Comparison of ENCODE assay signal across 8 cellular contexts in genomic region chr22:20020533-20021195, GRCh38. TPM values are rescaled to one million over a fixed set of nuclear protein-coding genes. Genes with fewer than 3 reads are reported as not detected.
DNase-seq lines count a peak whose midpoint lies in the region; FAIRE-seq and TF ChIP-seq lines count a peak whose summit lies in the region.

Gene TANGO2, plus strand, starts transcription at chr22:20021110. Its CDS starts 15,689 bp downstream, at chr22:20036799.

- H3K4me3 Mint-ChIP-seq in neural crest cell: peak within 1 kb of the TSS; percentile 89

- no peak within 1 kb of the TSS for H3K27ac Mint-ChIP-seq in neural crest cell (ENCODE audit: unreplicated experiment)

- H3K79me2 ChIP-seq in DOHH2 (ENCODE audit: control insufficient read depth, low read length) (peaks cover 38% of the 10 kb centered on the region), Loucy (ENCODE audit: insufficient read depth, low read length) (peaks cover 25% of the 10 kb centered on the region)

- H3K9me3 ChIP-seq in DOHH2 (ENCODE audit: control insufficient read depth, insufficient read depth, low read length): no peaks in the 10 kb centered on the region
- no peaks in the 10 kb centered on the region for H3K9me3 ChIP-seq in Loucy (ENCODE audit: insufficient read depth, low read depth, low read length)
- no peaks in the 10 kb centered on the region for H3K9me3 ChIP-seq in stomach

- peaks cover 22% of the 10 kb centered on the region for H3K4me1 Mint-ChIP-seq in neural crest cell

- H3K4me2 ChIP-seq in DOHH2 (ENCODE audit: low read length) (peak within 1 kb of the TSS; percentile 97), Loucy (ENCODE audit: low read depth, low read length, poor library complexity, severe bottlenecking) (peak within 1 kb of the TSS; percentile 95)

- no peaks in the 10 kb centered on the region for H3F3A ChIP-seq in DOHH2 (ENCODE audit: control insufficient read depth, insufficient read depth)
- no peaks in the 10 kb centered on the region for H3F3A ChIP-seq in Loucy (ENCODE audit: low read depth)

- TF ChIP-seq CTCF in DOHH2 (IDR thresholded peaks at IDR 0.05; ENCODE audit: low read depth, low read length, poor library complexity, severe bottlenecking) (no peak), Loucy (conservative IDR thresholded peaks at IDR 0.05; ENCODE audit: low read length) (no peak), fibroblast of villous mesenchyme (IDR thresholded peaks at IDR 0.05; ENCODE audit: insufficient read depth, low read depth, low read length) (no peak), neural crest cell (conservative IDR thresholded peaks at IDR 0.05) (no peak), stomach (IDR thresholded peaks at IDR 0.05) (no peak)

- H3K4me3 ChIP-seq in DOHH2 (ENCODE audit: low read length) (peak within 1 kb of the TSS; percentile 88), Loucy (ENCODE audit: low read length, poor library complexity, severe bottlenecking) (peak within 1 kb of the TSS; percentile 98), fibroblast of villous mesenchyme (ENCODE audit: low read depth, low read length) (peak within 1 kb of the TSS; percentile 84), stomach (peak within 1 kb of the TSS; percentile 85 to 96 (median 90))

- H2AFZ ChIP-seq in Loucy (ENCODE audit: low read length): peak within 1 kb of the TSS; percentile 66

- TF ChIP-seq POLR2A in H54 (IDR thresholded peaks at IDR 0.05; ENCODE audit: low read depth, low read length) (peak; percentile 52), stomach (IDR thresholded peaks at IDR 0.05) (no peak)

- H4K20me1 ChIP-seq in DOHH2 (ENCODE audit: control insufficient read depth, insufficient read depth, low read depth, low read length): peaks cover 11% of the 10 kb centered on the region; the same call in 1 of the 2 replicates
- H4K20me1 ChIP-seq in Loucy (ENCODE audit: insufficient read depth, low read length, poor library complexity, severe bottlenecking): peaks cover 10% of the 10 kb centered on the region

- H3K9me2 ChIP-seq in DOHH2 (replicated peaks; ENCODE audit: control insufficient read depth, low read length): no peaks in the 10 kb centered on the region
- no peaks in the 10 kb centered on the region for H3K9me2 ChIP-seq in Loucy (replicated peaks; ENCODE audit: low read depth, low read length)

- no peaks in the 10 kb centered on the region for H3K36me3 Mint-ChIP-seq in neural crest cell (ENCODE audit: low read depth)

- WGBS in stomach, 5 donors: 0 to 1% (median 1%) methylated on average over 16 to 61 of the region's 61 CpGs

- H3K27ac ChIP-seq in DOHH2 (ENCODE audit: low read depth, low read length) (peak within 1 kb of the TSS; percentile 13; the same call in 1 of the 2 replicates), stomach (peak within 1 kb of the TSS; percentile 89 to 96 (median 93))

- peaks cover 23% of the 10 kb centered on the region for H3K27me3 ChIP-seq in DOHH2 (ENCODE audit: control insufficient read depth, low read length)
- peaks cover 19% of the 10 kb centered on the region for H3K27me3 ChIP-seq in Loucy (ENCODE audit: insufficient read depth, low read length, poor library complexity, severe bottlenecking)
- H3K27me3 ChIP-seq in stomach: peaks cover 0 to 8% (median 5%) of the 10 kb centered on the region in 3 donors

- intact Hi-C loops in stomach (cut with DNase I; ENCODE audit: low total_unique reads): no loop called here

- no peak for FAIRE-seq in H54 (lab: Jason Lieb, UNC)

- H3K4me1 ChIP-seq in DOHH2 (ENCODE audit: control insufficient read depth, low read length) (peaks cover 38% of the 10 kb centered on the region), Loucy (ENCODE audit: insufficient read depth, low read length, poor library complexity, severe bottlenecking) (peaks cover 28% of the 10 kb centered on the region), stomach (peaks cover 26 to 59% (median 49%) of the 10 kb centered on the region in 4 donors)

- H3K9me3 Mint-ChIP-seq in neural crest cell: no peaks in the 10 kb centered on the region

- H3K36me3 ChIP-seq in DOHH2 (ENCODE audit: control insufficient read depth, low read length) (peaks cover 4% of the 10 kb centered on the region; the same call in 1 of the 2 replicates), Loucy (ENCODE audit: insufficient read depth, low read length) (no peaks in the 10 kb centered on the region), stomach (peaks cover 0 to 12% (median 3%) of the 10 kb centered on the region in 4 donors)

- DNase-seq in H54 (ENCODE audit: insufficient read length, low spot score) (peak; percentile 86), SHP77 treated with DMSO at 0.1 percent for 48 hours (lab: John Stamatoyannopoulos, UW) (peak; percentile 67), fibroblast of villous mesenchyme (ENCODE audit: low read depth) (peak; percentile 90), neural crest cell (ENCODE audit: low read depth, low spot score) (peak; percentile 89), stomach (peak; percentile 96)
- peak; percentile 97 for DNase-seq in activated effector memory CD4-positive, alpha-beta T cell treated with anti-CD3 and anti-CD28 coated beads, Interleukin-2, amount 50 U/mL, for 16 hours

- H3K9ac ChIP-seq in Loucy (ENCODE audit: low read depth, low read length, poor library complexity, severe bottlenecking): peak within 1 kb of the TSS; percentile 94

- H3K27me3 Mint-ChIP-seq in neural crest cell (ENCODE audit: low read depth): peaks cover 31% of the 10 kb centered on the region

- no peak for TF ChIP-seq EP300 in stomach (IDR thresholded peaks at IDR 0.05)

RNA-seq across cellular contexts. Expression of gene TANGO2, which starts in this region (rescaled TPM):
- total RNA-seq in fibroblast of villous mesenchyme (30.2 and 32.5 TPM in 2 replicates), neural crest cell (12.8 and 13.4 TPM in 2 replicates), stomach (10 to 100 TPM; 18.1 to 38.8 (median 27.2) TPM)
- polyA plus RNA-seq in stomach: 10 to 100 TPM; 13.8 to 37.7 (median 26.0) TPM

Comparison
In these comparisons a context has a peak if more than half of its experiments do, and no peak if none do; other contexts are left out.
1. Peak in every context shown above with its lines: DNase-seq, H3K4me3 ChIP-seq and H3K27ac ChIP-seq.